ENCODE assay signal across 8 cellular contexts in genomic region chr19:18846862-18847515, GRCh38. TPM values are rescaled to one million over a fixed set of nuclear protein-coding genes. Genes with fewer than 3 reads are reported as not detected.
A peak's percentile ranks its signal among the peaks of the same experiment; 100 is the strongest.
DNase-seq lines count a peak whose midpoint lies in the region; ATAC-seq and TF ChIP-seq lines count a peak whose summit lies in the region.

No MANE protein-coding gene starts in this region.

- H3K4me3 ChIP-seq in left ventricle myocardium inferior, result no peak overlapping the region
- no peak overlapping the region for H3K4me3 ChIP-seq in retinal pigment epithelial cell (ENCODE audit: low read length)

- peak overlapping the region; percentile 23 for H3K27ac ChIP-seq in angular gyrus (ENCODE audit: low read depth, low read length)
- H3K27ac ChIP-seq in left ventricle myocardium inferior (replicated peaks), result peak overlapping the region; percentile 89

- no peaks in the 10 kb centered on the region for H3K27me3 Mint-ChIP-seq in IgD-negative memory B cell

- TF ChIP-seq CTCF in left ventricle myocardium inferior (IDR thresholded peaks at IDR 0.05; ENCODE audit: borderline replicate concordance) (peak; percentile 91), retinal pigment epithelial cell (conservative IDR thresholded peaks at IDR 0.05; ENCODE audit: low read depth, low read length) (peak; percentile 96)

- no peaks in the 10 kb centered on the region for H3K9me3 Mint-ChIP-seq in IgD-negative memory B cell

- H3K27me3 ChIP-seq in left ventricle myocardium inferior (ENCODE audit: low read depth), result no peaks in the 10 kb centered on the region

- peaks cover 92% of the 10 kb centered on the region for H3K4me1 ChIP-seq in left ventricle myocardium inferior

- peak; percentile 79 for DNase-seq in DMS53 (lab: John Stamatoyannopoulos, UW)
- DNase-seq in SW480 (ENCODE audit: low spot score), result peak; percentile 57
- DNase-seq in left ventricle myocardium inferior, result peak; percentile 81
- no peak for DNase-seq in retinal pigment epithelial cell (ENCODE audit: low read depth)

- H3K36me3 ChIP-seq in left ventricle myocardium inferior, result peaks cover 21% of the 10 kb centered on the region

- peak overlapping the region in 2 of 3 donors; percentile 10 to 73 for H3K27ac Mint-ChIP-seq in IgD-negative memory B cell

- ATAC-seq in HG03342 (IDR thresholded peaks at IDR 0.05; ENCODE audit: unreplicated experiment), result no peak
- no peak for ATAC-seq in GM21423 (IDR thresholded peaks at IDR 0.05; ENCODE audit: unreplicated experiment)

- peaks cover 48 to 60% (median 54%) of the 10 kb centered on the region in 3 donors for H3K4me1 Mint-ChIP-seq in IgD-negative memory B cell

- H3K4me3 Mint-ChIP-seq in IgD-negative memory B cell, result peak overlapping the region in 3 of 4 donors; percentile 41 to 79 (median 47)

- intact Hi-C loops in left ventricle myocardium inferior (cut with micrococcal nuclease), result no loop called here

- peaks cover 5% of the 10 kb centered on the region for H3K36me3 Mint-ChIP-seq in IgD-negative memory B cell

- H3K9me3 ChIP-seq in left ventricle myocardium inferior (replicated peaks), result no peaks in the 10 kb centered on the region

RNA-seq across cellular contexts. Expression of gene UPF1, which starts 15.2 kb away (rescaled TPM):
- polyA plus RNA-seq in IgD-negative memory B cell, result 14.6 TPM
- total RNA-seq in left ventricle myocardium inferior, result 32.3 TPM

RNA-seq across cellular contexts. Expression of gene CERS1, which starts 49.0 kb away (rescaled TPM):
- polyA plus RNA-seq in IgD-negative memory B cell, result not detected
- 1.4 TPM for total RNA-seq in left ventricle myocardium inferior

RNA-seq across cellular contexts. Expression of gene COMP, which starts 55.9 kb away (rescaled TPM):
- polyA plus RNA-seq in IgD-negative memory B cell, result not detected
- total RNA-seq in left ventricle myocardium inferior, result 1.2 TPM
